Comparison of ENCODE assay signal across 16 cellular contexts in the genomic region with DNA sequence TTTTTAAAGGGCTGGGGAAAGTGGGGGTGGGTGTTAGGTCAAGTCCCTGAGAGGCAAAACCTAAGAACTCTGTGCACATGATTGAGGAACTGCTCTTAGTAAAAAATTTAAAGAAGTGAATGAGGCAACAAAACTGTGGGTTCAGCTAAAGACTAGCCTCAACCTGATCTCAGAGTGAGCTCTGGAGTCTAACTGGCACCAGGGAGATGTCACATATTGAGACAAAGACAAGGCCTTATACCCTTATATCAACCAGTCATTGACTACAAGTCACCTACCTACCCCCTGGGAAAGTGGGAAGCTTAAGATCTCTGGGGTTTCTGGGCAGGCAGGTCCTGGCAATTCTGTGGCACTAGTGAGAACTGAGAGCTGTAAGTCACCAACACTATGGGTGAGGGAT.
"Had no signal": no experiment of that assay in that cellular context is flagged by ENCODE, and none has a peak within 500 bp of the region (broad histone marks: within the 10 kb centered on the region; RNA-seq: fewer than 3 reads in every experiment).

No MANE protein-coding gene starts in this region.

- ATAC-seq: effector memory CD8-positive, alpha-beta T cell; foreskin keratinocyte; left ventricle myocardium superior; mucosa of descending colon; natural killer cell; stimulated activated naive CD8-positive, alpha-beta T cell treated with anti-CD3 and anti-CD28 coated beads, Interleukin-15, Interleukin-2, amounts not matched to agents 100 U/mL and 50 U/mL, for 24 hours; T-cell had no signal

- DNase-seq: activated naive CD4-positive, alpha-beta T cell; dermis blood vessel endothelial cell; effector memory CD8-positive, alpha-beta T cell; foreskin keratinocyte; glutamatergic neuron; hypothalamus; left ventricle myocardium superior; mucosa of descending colon; natural killer cell; posterior cingulate gyrus; stimulated activated CD4-positive, alpha-beta T cell treated with anti-CD3 and anti-CD28 coated beads, Interleukin-2, amount 100 ng/mL, for 48 hours; stimulated activated naive CD8-positive, alpha-beta T cell treated with anti-CD3 and anti-CD28 coated beads, Interleukin-15, Interleukin-2, amounts not matched to agents 100 U/mL and 50 U/mL, for 24 hours; T-cell; T1000; transverse colon had no signal

- H3K4me3 Mint-ChIP-seq: effector memory CD8-positive, alpha-beta T cell; memory B cell; natural killer cell; T-cell had no signal

- H3K4me1 Mint-ChIP-seq: natural killer cell had no signal

- H3K27me3 Mint-ChIP-seq: effector memory CD8-positive, alpha-beta T cell; memory B cell; T-cell had no signal

- H3K36me3 Mint-ChIP-seq: natural killer cell had no signal

- H3K27ac Mint-ChIP-seq: effector memory CD8-positive, alpha-beta T cell; memory B cell; natural killer cell had no signal

- H3K9me3 Mint-ChIP-seq: natural killer cell had no signal
